8 cellular contexts compared by ENCODE assay signal in the genomic region with DNA sequence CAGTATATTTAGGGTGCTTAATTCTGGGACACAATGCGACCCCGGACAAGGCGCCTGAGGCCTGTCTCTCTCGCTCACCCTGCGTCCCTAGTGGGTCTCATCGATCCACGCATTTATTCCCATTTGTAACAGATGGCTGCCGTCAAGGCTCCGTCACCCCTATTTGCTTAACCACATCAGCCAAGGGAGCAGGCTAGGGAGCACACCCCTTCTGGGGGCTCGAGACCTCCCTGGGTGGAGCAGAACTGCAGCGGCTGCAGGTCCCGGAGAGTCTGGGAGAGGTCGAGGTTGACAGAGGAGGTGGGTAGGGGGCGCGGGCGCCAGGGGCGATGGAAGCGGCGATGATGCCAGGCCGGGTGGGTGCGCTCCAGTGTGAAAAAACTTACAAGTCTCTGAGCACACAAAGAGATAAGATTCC. TPM values are rescaled to one million over a fixed set of nuclear protein-coding genes. Genes with fewer than 3 reads are reported as not detected.
DNase-seq lines count a peak whose midpoint lies in the region; ATAC-seq and TF ChIP-seq lines count a peak whose summit lies in the region.

No MANE protein-coding gene starts in this region.

- ATAC-seq in activated CD8-positive, alpha-beta T cell treated with anti-CD3 and anti-CD28 coated beads, Interleukin-2, amount 10 ng/mL, durations not matched to agents 7 days and 5 days = no peak
- ATAC-seq in naive thymus-derived CD8-positive, alpha-beta T cell = no peak
- ATAC-seq in upper lobe of right lung (peak; percentile 1), HG02885 (IDR thresholded peaks at IDR 0.05; ENCODE audit: poor library complexity, unreplicated experiment) (no peak)

- peaks cover 29% of the 10 kb centered on the region for H3K36me3 ChIP-seq in upper lobe of right lung

- H3K9me3 Mint-ChIP-seq in activated CD8-positive, alpha-beta T cell treated with anti-CD3 and anti-CD28 coated beads, Interleukin-2, amount 10 ng/mL, durations not matched to agents 7 days and 5 days (ENCODE audit: insufficient read depth) = no peaks in the 10 kb centered on the region
- H3K9me3 Mint-ChIP-seq in naive thymus-derived CD8-positive, alpha-beta T cell = peaks cover 0 to 5% (median 0%) of the 10 kb centered on the region in 9 donors

- no peaks in the 10 kb centered on the region for H3K9me3 ChIP-seq in upper lobe of right lung

- peak overlapping the region; percentile 94 for H3K4me3 ChIP-seq in Jurkat, Clone E6-1 (ENCODE audit: low read length)
- H3K4me3 ChIP-seq in epithelial cell of proximal tubule (ENCODE audit: low read depth, low read length) (peak overlapping the region; percentile 92), upper lobe of right lung (peak overlapping the region; percentile 95)

- peaks cover 36% of the 10 kb centered on the region for H3K4me1 Mint-ChIP-seq in activated CD8-positive, alpha-beta T cell treated with anti-CD3 and anti-CD28 coated beads, Interleukin-2, amount 10 ng/mL, durations not matched to agents 7 days and 5 days (ENCODE audit: low read depth)
- peaks cover 22 to 46% (median 43%) of the 10 kb centered on the region in 4 donors for H3K4me1 Mint-ChIP-seq in naive thymus-derived CD8-positive, alpha-beta T cell

- intact Hi-C loops in upper lobe of right lung (cut with DNase I) = loop anchor here (10.0 kb wide), 1 partner anchor 144 kb away; no protein-coding TSS in a partner anchor

- peak overlapping the region; percentile 99 for H3K4me3 Mint-ChIP-seq in activated CD8-positive, alpha-beta T cell treated with anti-CD3 and anti-CD28 coated beads, Interleukin-2, amount 10 ng/mL, durations not matched to agents 7 days and 5 days
- peak overlapping the region; percentile 96 to 100 (median 100) for H3K4me3 Mint-ChIP-seq in naive thymus-derived CD8-positive, alpha-beta T cell

- H3K27me3 ChIP-seq in upper lobe of right lung = no peaks in the 10 kb centered on the region

- DNase-seq in Jurkat, Clone E6-1 (ENCODE audit: low read depth, low spot score) = peak; percentile 6
- peak; percentile 28 for DNase-seq in activated CD8-positive, alpha-beta T cell treated with anti-CD3 and anti-CD28 coated beads, Interleukin-2, amount 10 ng/mL, durations not matched to agents 7 days and 5 days
- no peak for DNase-seq in epithelial cell of proximal tubule (ENCODE audit: low read depth)
- peak in 8 of 10 donors; percentile 4 to 63 (median 10) for DNase-seq in naive thymus-derived CD8-positive, alpha-beta T cell
- peak; percentile 69 for DNase-seq in upper lobe of right lung
- DNase-seq in DMS153 treated with DMSO at 0.1 percent for 48 hours (lab: John Stamatoyannopoulos, UW; ENCODE audit: unreplicated experiment) = no peak

- H3K27ac ChIP-seq in C4-2B (peak overlapping the region; percentile 81), upper lobe of right lung (peak overlapping the region; percentile 100)

- no peaks in the 10 kb centered on the region for H3K27me3 Mint-ChIP-seq in activated CD8-positive, alpha-beta T cell treated with anti-CD3 and anti-CD28 coated beads, Interleukin-2, amount 10 ng/mL, durations not matched to agents 7 days and 5 days (ENCODE audit: low read depth)
- H3K27me3 Mint-ChIP-seq in naive thymus-derived CD8-positive, alpha-beta T cell = peaks cover 0 to 5% (median 0%) of the 10 kb centered on the region in 5 donors

- TF ChIP-seq CTCF in C4-2B (conservative IDR thresholded peaks at IDR 0.05) (no peak), epithelial cell of proximal tubule (conservative IDR thresholded peaks at IDR 0.05; ENCODE audit: low read depth, low read length) (no peak), upper lobe of right lung (IDR thresholded peaks at IDR 0.05) (no peak)

- peaks cover 18% of the 10 kb centered on the region for H3K4me1 ChIP-seq in upper lobe of right lung

- POLR2A ChIA-PET in activated CD8-positive, alpha-beta T cell treated with anti-CD3 and anti-CD28 coated beads, Interleukin-2, amount 10 ng/mL, durations not matched to agents 7 days and 5 days (lab: Charles Lee) = interaction anchor here (4.0 to 5.0 kb wide), 2 partner anchors 8 to 14 kb away, joined by 14 to 31 read pairs; no protein-coding TSS in a partner anchor
- POLR2A ChIA-PET in naive thymus-derived CD8-positive, alpha-beta T cell (lab: Charles Lee) = interaction anchor here (0.8 to 5.7 kb wide), 5 partner anchors 9 to 1351 kb away, joined by 3 to 76 read pairs (median 13); a partner anchor contains a TSS

- H3K27ac Mint-ChIP-seq in activated CD8-positive, alpha-beta T cell treated with anti-CD3 and anti-CD28 coated beads, Interleukin-2, amount 10 ng/mL, durations not matched to agents 7 days and 5 days = peak overlapping the region; percentile 100
- H3K27ac Mint-ChIP-seq in naive thymus-derived CD8-positive, alpha-beta T cell = peak overlapping the region; percentile 94 to 100 (median 100)

- peaks cover 51% of the 10 kb centered on the region for H3K36me3 Mint-ChIP-seq in activated CD8-positive, alpha-beta T cell treated with anti-CD3 and anti-CD28 coated beads, Interleukin-2, amount 10 ng/mL, durations not matched to agents 7 days and 5 days (ENCODE audit: low read depth)
- H3K36me3 Mint-ChIP-seq in naive thymus-derived CD8-positive, alpha-beta T cell = peaks cover 0 to 29% (median 3%) of the 10 kb centered on the region in 3 donors

- CTCF ChIA-PET in activated CD8-positive, alpha-beta T cell treated with anti-CD3 and anti-CD28 coated beads, Interleukin-2, amount 10 ng/mL, durations not matched to agents 7 days and 5 days (lab: Charles Lee) = interaction anchor here (0.9 to 4.5 kb wide), 3 partner anchors 9 to 36 kb away, joined by 3 to 25 read pairs (median 4); no protein-coding TSS in a partner anchor

RNA-seq across cellular contexts. Expression of a gene that starts 0.5 kb away (rescaled TPM):
- polyA plus RNA-seq in Jurkat, Clone E6-1 (2012; ENCODE audit: insufficient read depth, insufficient read length) = 42.3 TPM
- total RNA-seq in activated CD8-positive, alpha-beta T cell treated with anti-CD3 and anti-CD28 coated beads, Interleukin-2, amount 10 ng/mL, durations not matched to agents 7 days and 5 days = 10 to 100 TPM; 32.0 to 33.8 TPM
- total RNA-seq in epithelial cell of proximal tubule (26.3 and 36.8 TPM in 2 replicates), upper lobe of right lung (27.2 TPM)
- 10 to 100 TPM; 22.5 to 27.4 TPM for total RNA-seq in naive thymus-derived CD8-positive, alpha-beta T cell
- polyA plus RNA-seq in naive thymus-derived CD8-positive, alpha-beta T cell = 10 to 100 TPM; 61.9 to 89.5 (median 73.6) TPM

RNA-seq across cellular contexts. Expression of a gene that starts 2.0 kb away (rescaled TPM):
- polyA plus RNA-seq in Jurkat, Clone E6-1 (2012; ENCODE audit: insufficient read depth, insufficient read length) = 148 TPM
- total RNA-seq in activated CD8-positive, alpha-beta T cell treated with anti-CD3 and anti-CD28 coated beads, Interleukin-2, amount 10 ng/mL, durations not matched to agents 7 days and 5 days = 100 to 1,000 TPM; 109 to 122 TPM
- 68.1 and 92.8 TPM in 2 replicates for total RNA-seq in epithelial cell of proximal tubule
- 10 to 100 TPM; 82.1 to 88.5 TPM for total RNA-seq in naive thymus-derived CD8-positive, alpha-beta T cell
- 10 to 100 TPM; 71.1 to 82.5 (median 80.4) TPM for polyA plus RNA-seq in naive thymus-derived CD8-positive, alpha-beta T cell
- 30.7 TPM for total RNA-seq in upper lobe of right lung

Comparison
In these comparisons a context has a peak if more than half of its experiments do, and no peak if none do; other contexts are left out.
1. DNase-seq: peak in Jurkat, Clone E6-1 (single experiment), activated CD8-positive, alpha-beta T cell treated with anti-CD3 and anti-CD28 coated beads, Interleukin-2, amount 10 ng/mL, durations not matched to agents 7 days and 5 days (single experiment), naive thymus-derived CD8-positive, alpha-beta T cell (8 of 10) and upper lobe of right lung (single experiment); none in epithelial cell of proximal tubule (single experiment) and DMS153 treated with DMSO at 0.1 percent for 48 hours (single experiment).
2. Peak in every context shown above with its lines, with median percentiles within 50 percentile points of each other: H3K4me3 ChIP-seq.